In the genomic region with DNA sequence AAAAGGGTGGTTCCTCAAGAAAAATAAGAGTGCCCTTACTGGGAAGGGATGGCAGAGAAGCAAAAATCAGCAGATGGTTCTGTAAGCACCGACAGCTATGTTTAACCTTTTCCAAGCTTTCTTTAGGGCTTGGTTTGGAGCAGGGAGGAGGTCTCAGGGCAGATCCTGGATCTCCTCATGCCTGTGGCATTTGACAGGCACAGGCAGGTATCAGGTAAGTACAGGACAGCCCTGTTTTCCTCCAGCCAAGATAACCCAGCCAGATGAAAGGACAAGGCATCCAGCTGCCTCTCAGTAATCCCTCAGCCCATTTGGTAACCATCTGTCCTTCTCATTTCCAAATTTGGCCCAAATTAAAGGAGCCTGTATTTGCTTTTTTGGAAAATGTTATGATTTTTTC, we compare ENCODE assay signal across 21 cellular contexts.
"Had no signal": no experiment of that assay in that cellular context is flagged by ENCODE, and none has a peak within 500 bp of the region (broad histone marks: within the 10 kb centered on the region; RNA-seq: fewer than 3 reads in every experiment).

No MANE protein-coding gene starts in this region.

- ATAC-seq: left ventricle myocardium superior; lower lobe of right lung; natural killer cell; pancreas; right lobe of liver; stimulated activated naive B cell treated with anti-CD40 and anti-IgM and Interleukin-4, amounts not matched to agents 10 μg/mL and 1 μg/mL and 100 μg/mL, for 72 hours had no signal

- H3K4me1 ChIP-seq: pancreas, tibial nerve had no signal

- H3K36me3 ChIP-seq: esophagus squamous epithelium, lower lobe of right lung, neutrophil, pancreas, right lobe of liver, thoracic aorta, tibial nerve, upper lobe of left lung had no signal

- DNase-seq: cortex of kidney; effector CD4-positive, alpha-beta T cell; esophagus squamous epithelium; hypothalamus; immature natural killer cell; islet precursor cell; left ventricle myocardium superior; lower lobe of right lung; natural killer cell; pancreas; right lobe of liver; small intestine; stimulated activated CD4-positive, alpha-beta T cell treated with anti-CD3 and anti-CD28 coated beads, Interleukin-15, amount 100 ng/mL, for 24 hours; stimulated activated CD4-positive, alpha-beta T cell treated with anti-CD3 and anti-CD28 coated beads, Interleukin-2, amount 100 ng/mL, for 48 hours; stimulated activated naive B cell treated with anti-CD40 and anti-IgM and Interleukin-4, amounts not matched to agents 10 μg/mL and 1 μg/mL and 100 μg/mL, for 72 hours; upper lobe of left lung had no signal

- H3K27ac ChIP-seq: lower lobe of right lung, neutrophil, pancreas, right lobe of liver, thoracic aorta, tibial nerve, upper lobe of left lung had no signal

- H3K27me3 ChIP-seq: esophagus squamous epithelium, neutrophil, pancreas, right lobe of liver, tibial nerve, upper lobe of left lung had no signal

- FAIRE-seq: frontal cortex, pancreas, small intestine, urothelium cell line had no signal

- H3K4me3 ChIP-seq: esophagus squamous epithelium, lower lobe of right lung, pancreas, right lobe of liver, thoracic aorta, tibial nerve, upper lobe of left lung had no signal
